Comparison of ENCODE assay signal across 22 cellular contexts in genomic region chr6:72863106-72863505, GRCh38.
"Had no signal": no experiment of that assay in that cellular context is flagged by ENCODE, and none has a peak within 500 bp of the region (broad histone marks: within the 10 kb centered on the region; RNA-seq: fewer than 3 reads in every experiment).

No MANE protein-coding gene starts in this region.

- H3K4me3 Mint-ChIP-seq: activated naive CD4-positive, alpha-beta T cell treated with anti-CD3 and anti-CD28 coated beads for 36 hours; activated T-cell treated with anti-CD3 and anti-CD28 coated beads, Interleukin-2, amount 50 U/mL, for 4 hours; brain; nephron; stimulated activated memory B cell treated with anti-CD40 and anti-IgM and Interleukin-4, amounts not matched to agents 10 μg/mL and 1 μg/mL and 100 μg/mL, for 72 hours; WTC11 had no signal

- H3K4me3 ChIP-seq: pancreas, skin epidermis, stomach, upper lobe of right lung had no signal

- H3K9me3 Mint-ChIP-seq: activated naive CD4-positive, alpha-beta T cell treated with anti-CD3 and anti-CD28 coated beads for 36 hours; activated T-cell treated with anti-CD3 and anti-CD28 coated beads, Interleukin-2, amount 50 U/mL, for 4 hours; brain; nephron; stimulated activated memory B cell treated with anti-CD40 and anti-IgM and Interleukin-4, amounts not matched to agents 10 μg/mL and 1 μg/mL and 100 μg/mL, for 72 hours; WTC11 had no signal

- H3K27ac Mint-ChIP-seq: activated naive CD4-positive, alpha-beta T cell treated with anti-CD3 and anti-CD28 coated beads for 36 hours; brain; nephron; stimulated activated memory B cell treated with anti-CD40 and anti-IgM and Interleukin-4, amounts not matched to agents 10 μg/mL and 1 μg/mL and 100 μg/mL, for 72 hours; WTC11 had no signal

- ATAC-seq: activated T-cell treated with anti-CD3 and anti-CD28 coated beads, Interleukin-2, amount 50 U/mL, for 4 hours; esophagus mucosa; left ventricle myocardium superior; pancreas; right cardiac atrium; stimulated activated memory B cell treated with anti-CD40 and anti-IgM and Interleukin-4, amounts not matched to agents 10 μg/mL and 1 μg/mL and 100 μg/mL, for 72 hours; upper lobe of right lung; WTC11 had no signal

- H3K36me3 ChIP-seq: neutrophil, pancreas, stomach, upper lobe of right lung had no signal

- H3K27me3 Mint-ChIP-seq: stimulated activated memory B cell treated with anti-CD40 and anti-IgM and Interleukin-4, amounts not matched to agents 10 μg/mL and 1 μg/mL and 100 μg/mL, for 72 hours had no signal

- H3K27me3 ChIP-seq: neutrophil, pancreas, stomach, upper lobe of right lung had no signal

- DNase-seq: activated CD8-positive, alpha-beta memory T cell treated with anti-CD3 and anti-CD28 coated beads, Interleukin-2, amount 50 U/mL, for 48 hours; activated naive CD4-positive, alpha-beta T cell treated with anti-CD3 and anti-CD28 coated beads for 36 hours; activated T-cell treated with anti-CD3 and anti-CD28 coated beads, Interleukin-2, amount 50 U/mL, for 4 hours; caudate nucleus; dermis blood vessel endothelial cell; effector CD8-positive, alpha-beta T cell; hypothalamus; left ventricle myocardium superior; mammary epithelial cell; pancreas; stimulated activated CD4-positive, alpha-beta T cell treated with anti-CD3 and anti-CD28 coated beads, Interleukin-2, amount 100 ng/mL, for 24 hours; stomach; T-helper 9 cell; upper lobe of right lung had no signal

- H3K9me3 ChIP-seq: neutrophil, pancreas, stomach, upper lobe of right lung had no signal

- H3K36me3 Mint-ChIP-seq: brain, WTC11 had no signal

- H3K27ac ChIP-seq: pancreas, upper lobe of right lung had no signal

- H3K4me1 Mint-ChIP-seq: WTC11 had no signal
